23 cellular contexts compared by ENCODE assay signal in the genomic region with DNA sequence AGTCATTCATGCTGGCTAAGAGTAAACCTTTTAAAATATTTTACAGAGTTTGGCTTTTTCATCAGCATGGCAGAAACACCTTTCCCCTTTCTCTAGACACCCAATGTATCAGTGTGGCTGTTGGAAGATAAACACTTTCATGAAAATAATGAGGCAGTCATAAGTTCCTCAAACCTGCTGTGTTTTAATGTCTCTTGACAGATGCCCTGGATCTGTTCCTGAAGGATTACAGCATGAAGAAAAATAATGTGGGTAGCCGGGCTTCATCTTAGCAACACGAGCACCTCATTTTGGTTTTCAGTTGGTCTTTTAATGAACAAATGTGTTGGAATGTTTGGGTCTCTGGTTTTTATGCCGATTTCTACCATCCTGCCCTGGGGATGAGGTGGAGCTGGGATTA. TPM values are rescaled to one million over a fixed set of nuclear protein-coding genes. Genes with fewer than 3 reads are reported as not detected.
DNase-seq lines count a peak whose midpoint lies in the region; TF ChIP-seq lines count a peak whose summit lies in the region.
"Had no signal": no experiment of that assay in that cellular context is flagged by ENCODE, and none has a peak within 500 bp of the region (broad histone marks: within the 10 kb centered on the region; RNA-seq: fewer than 3 reads in every experiment).

No MANE protein-coding gene starts in this region.

- H3K27me3 Mint-ChIP-seq in endodermal cell (ENCODE audit: insufficient read depth): peaks cover 5% of the 10 kb centered on the region

- no peaks in the 10 kb centered on the region for H3K79me1 ChIP-seq in mesendoderm (ENCODE audit: low read length)

- no peak overlapping the region for H3K23ac ChIP-seq in mesendoderm (ENCODE audit: low read length)

- H3K27me3 ChIP-seq in HUES64 (ENCODE audit: insufficient read depth, low read length): no peaks in the 10 kb centered on the region
- no peaks in the 10 kb centered on the region for H3K27me3 ChIP-seq in endodermal cell (ENCODE audit: control insufficient read depth, insufficient read depth, low read length, poor library complexity, severe bottlenecking)
- no peaks in the 10 kb centered on the region for H3K27me3 ChIP-seq in mesendoderm (ENCODE audit: insufficient read depth, low read length, poor library complexity)

- H3K27ac ChIP-seq in HUES64 (ENCODE audit: low read depth, low read length) (peak overlapping the region; percentile 84), endodermal cell (ENCODE audit: low read depth, low read length) (no peak overlapping the region), mesendoderm (ENCODE audit: low read depth, low read length) (no peak overlapping the region)
- H3K27ac ChIP-seq: GM23248, SK-N-MC had no signal

- H4K8ac ChIP-seq in mesendoderm (ENCODE audit: low read depth, low read length): no peak overlapping the region

- no peak overlapping the region for H4K5ac ChIP-seq in mesendoderm (ENCODE audit: low read length)

- H3K36me3 ChIP-seq in HUES64 (ENCODE audit: insufficient read depth, low read length) (peaks cover 3% of the 10 kb centered on the region; the same call in 1 of the 2 replicates), endodermal cell (ENCODE audit: control insufficient read depth, insufficient read depth, low read length) (no peaks in the 10 kb centered on the region), mesendoderm (ENCODE audit: control insufficient read depth, insufficient read depth, low read length) (no peaks in the 10 kb centered on the region)

- H3K4me3 Mint-ChIP-seq in endodermal cell: no peak overlapping the region

- DNase-seq in G401 (ENCODE audit: low spot score): peak; percentile 59
- DNase-seq in endodermal cell: no peak
- DNase-seq in mesendoderm: no peak
- no peak for DNase-seq in activated gamma-delta T cell treated with Interleukin-2 at 50 U/mL for 16 hours
- DNase-seq in stimulated activated naive CD4-positive, alpha-beta T cell treated with Interleukin-2 at 50 U/mL for 16 hours (lab: John Stamatoyannopoulos, UW): no peak
- DNase-seq in NCI-H128 (lab: John Stamatoyannopoulos, UW; ENCODE audit: unreplicated experiment): no peak
- DNase-seq in NCI-H146 treated with DMSO at 0.1 percent for 48 hours (lab: John Stamatoyannopoulos, UW; ENCODE audit: unreplicated experiment): no peak
- DNase-seq: ACHN, COR-L47, DMS153, GF-D8, GM23248, IMR-90, NCI-H1436, NCI-H2029, NCI-H446, NCI-H748 treated with DMSO at 0.1 percent for 48 hours, SHP77 had no signal

- H3K18ac ChIP-seq in mesendoderm (ENCODE audit: low read length): no peak overlapping the region

- no peak overlapping the region for H3K4me2 ChIP-seq in mesendoderm (ENCODE audit: low read length)

- H3K9ac ChIP-seq in HUES64 (ENCODE audit: low read depth, low read length): peak overlapping the region; percentile 22; the same call in 1 of the 2 replicates
- no peak overlapping the region for H3K9ac ChIP-seq in endodermal cell (ENCODE audit: extremely low read depth, low read length, poor library complexity, severe bottlenecking)
- no peak overlapping the region for H3K9ac ChIP-seq in mesendoderm (ENCODE audit: low read length)
- H3K9ac ChIP-seq: GM23248 had no signal

- H3K4me1 Mint-ChIP-seq in endodermal cell: peaks cover 43% of the 10 kb centered on the region

- H3K36me3 Mint-ChIP-seq in endodermal cell (ENCODE audit: low read depth): no peaks in the 10 kb centered on the region

- 89% methylated on average over 3 of the region's 3 CpGs for WGBS in HUES64
- WGBS in endodermal cell (ENCODE audit: insufficient coverage in 1 of 2, insufficient read length in 1 of 2), 2 experiments: 90 to 94% methylated on average over 3 of the region's 3 CpGs
- WGBS in mesendoderm (ENCODE audit: extremely low coverage, insufficient coverage, low lambda C conversion rate): no CpG with 5 or more reads among the region's 3 CpGs

- no peaks in the 10 kb centered on the region for H3K79me2 ChIP-seq in mesendoderm (ENCODE audit: control insufficient read depth, insufficient read depth, low read length)

- no peak for TF ChIP-seq CTCF in endodermal cell (conservative IDR thresholded peaks at IDR 0.05)

- H3K4ac ChIP-seq in mesendoderm (ENCODE audit: low read depth, low read length): no peak overlapping the region

- in situ Hi-C loops in G401 (cut with HindIII; ENCODE audit: low sequenced_read_pairs): no loop called here

- H3K4me3 ChIP-seq in HUES64 (ENCODE audit: low read length) (no peak overlapping the region), endodermal cell (ENCODE audit: low read length) (no peak overlapping the region), mesendoderm (ENCODE audit: low read length) (no peak overlapping the region)
- H3K4me3 ChIP-seq: GM23248, SK-N-MC had no signal

- no peaks in the 10 kb centered on the region for H3K9me3 ChIP-seq in HUES64 (ENCODE audit: insufficient read depth, low read depth, low read length)
- H3K9me3 ChIP-seq in endodermal cell (ENCODE audit: control insufficient read depth, low read length): no peaks in the 10 kb centered on the region

- no peak overlapping the region for H2BK120ac ChIP-seq in mesendoderm (ENCODE audit: low read depth, low read length)

- H3K56ac ChIP-seq in mesendoderm (ENCODE audit: low read length): peak overlapping the region; percentile 62

- H2BK15ac ChIP-seq in mesendoderm (replicated peaks; ENCODE audit: low read depth): no peak overlapping the region

- peak overlapping the region; percentile 27 for H2AK5ac ChIP-seq in mesendoderm (ENCODE audit: low read length)

- H3K9me3 Mint-ChIP-seq in endodermal cell: no peaks in the 10 kb centered on the region

- peak overlapping the region; percentile 78 for H3K27ac Mint-ChIP-seq in endodermal cell

- H2BK5ac ChIP-seq in mesendoderm (ENCODE audit: low read length): no peak overlapping the region

- peaks cover 50% of the 10 kb centered on the region for H3K4me1 ChIP-seq in HUES64 (ENCODE audit: insufficient read depth, low read length)
- H3K4me1 ChIP-seq in endodermal cell (ENCODE audit: control insufficient read depth, insufficient read depth, low read length): peaks cover 4% of the 10 kb centered on the region
- H3K4me1 ChIP-seq in mesendoderm (ENCODE audit: control insufficient read depth, low read depth, low read length): peaks cover 11% of the 10 kb centered on the region

RNA-seq across cellular contexts. Expression of a gene that starts 45.5 kb away (rescaled TPM):
- total RNA-seq in G401 (2014; rRNA removed; shearing (Covaris generic)): not detected in 2 replicates
- polyA plus RNA-seq in HUES64 (2013, experiment 1 of 2): 0.25 TPM
- 0.57 TPM for polyA plus RNA-seq in HUES64 (2013, experiment 2 of 2)
- 1 to 10 TPM; 2.0 to 4.0 TPM for total RNA-seq in endodermal cell
- polyA plus RNA-seq in endodermal cell (2013, experiment 1 of 2): 3.1 TPM
- 0.83 TPM for polyA plus RNA-seq in endodermal cell (2013, experiment 2 of 2)
- 0.28 TPM for polyA plus RNA-seq in mesendoderm (2013, experiment 1 of 2)
- polyA plus RNA-seq in mesendoderm (2013, experiment 2 of 2): 0.24 TPM
- total RNA-seq: Daoy, GM23248, IMR-90, M059J, RPMI7951 had no signal
- polyA plus RNA-seq: GM23248, IMR-90 had no signal
